In genomic region chr15:57031605-57032004, GRCh38 we compare ENCODE assay signal across 9 cellular contexts.
DNase-seq lines count a peak whose midpoint lies in the region; ATAC-seq and TF ChIP-seq lines count a peak whose summit lies in the region.
"Had no signal": no experiment of that assay in that cellular context is flagged by ENCODE, and none has a peak within 500 bp of the region (broad histone marks: within the 10 kb centered on the region; RNA-seq: fewer than 3 reads in every experiment).

No MANE protein-coding gene starts in this region.

- H3K4me3 Mint-ChIP-seq in activated naive CD8-positive, alpha-beta T cell: no peak overlapping the region
- H3K4me3 Mint-ChIP-seq in activated naive CD8-positive, alpha-beta T cell treated with anti-CD3 and anti-CD28 coated beads, Interleukin-2, amount 50 U/mL, for 24 hours: no peak overlapping the region
- H3K4me3 Mint-ChIP-seq: B cell had no signal

- no peak for DNase-seq in activated naive CD8-positive, alpha-beta T cell treated with anti-CD3 and anti-CD28 coated beads, Interleukin-2, amount 50 U/mL, for 24 hours
- DNase-seq in cardiac fibroblast (ENCODE audit: low read depth in 2 of 2): peak; percentile 69 to 72
- no peak for DNase-seq in vagina (ENCODE audit: extremely low spot score in 2 of 2)
- DNase-seq in stimulated activated CD4-positive, alpha-beta T cell treated with anti-CD3 and anti-CD28 coated beads, Interleukin-4, amount 100 ng/mL, for 4 hours: no peak
- DNase-seq in NCI-H1436 (lab: John Stamatoyannopoulos, UW): no peak

- no peaks in the 10 kb centered on the region for H3K27me3 Mint-ChIP-seq in activated naive CD8-positive, alpha-beta T cell
- H3K27me3 Mint-ChIP-seq in activated naive CD8-positive, alpha-beta T cell treated with anti-CD3 and anti-CD28 coated beads, Interleukin-2, amount 50 U/mL, for 24 hours: no peaks in the 10 kb centered on the region
- H3K27me3 Mint-ChIP-seq: B cell had no signal

- TF ChIP-seq CTCF in cardiac fibroblast (IDR thresholded peaks at IDR 0.05; ENCODE audit: low read depth, low read length): no peak
- no peak for TF ChIP-seq CTCF in vagina (IDR thresholded peaks at IDR 0.05)

- no peaks in the 10 kb centered on the region for H3K9me3 Mint-ChIP-seq in activated naive CD8-positive, alpha-beta T cell (ENCODE audit: low read depth)
- H3K9me3 Mint-ChIP-seq in activated naive CD8-positive, alpha-beta T cell treated with anti-CD3 and anti-CD28 coated beads, Interleukin-2, amount 50 U/mL, for 24 hours: peaks cover 9% of the 10 kb centered on the region

- peaks cover 61% of the 10 kb centered on the region for H3K4me1 Mint-ChIP-seq in activated naive CD8-positive, alpha-beta T cell (ENCODE audit: low read depth)
- peaks cover 37% of the 10 kb centered on the region for H3K4me1 Mint-ChIP-seq in activated naive CD8-positive, alpha-beta T cell treated with anti-CD3 and anti-CD28 coated beads, Interleukin-2, amount 50 U/mL, for 24 hours

- H3K27me3 ChIP-seq in layer of hippocampus (ENCODE audit: control insufficient read depth, insufficient read depth, low read length) (no peaks in the 10 kb centered on the region), vagina (no peaks in the 10 kb centered on the region)

- H3K4me3 ChIP-seq in cardiac fibroblast (replicated peaks in 1 of 2; ENCODE audit: low read depth in 2 of 2, low read length in 2 of 2) (no peak overlapping the region), vagina (no peak overlapping the region)

- peaks cover 25% of the 10 kb centered on the region for H3K4me1 ChIP-seq in vagina

- TF ChIP-seq POLR2A in vagina (IDR thresholded peaks at IDR 0.05): no peak

- H3K9me3 ChIP-seq in vagina: no peaks in the 10 kb centered on the region

- H3K27ac ChIP-seq in layer of hippocampus (ENCODE audit: low read depth, low read length) (peak overlapping the region; percentile 90), vagina (peak overlapping the region; percentile 23)

- no peaks in the 10 kb centered on the region for H3K36me3 ChIP-seq in vagina

- no peak for ATAC-seq in activated naive CD8-positive, alpha-beta T cell treated with anti-CD3 and anti-CD28 coated beads, Interleukin-2, amount 50 U/mL, for 24 hours
- ATAC-seq in HG03342 (IDR thresholded peaks at IDR 0.05; ENCODE audit: unreplicated experiment): no peak

- peaks cover 2% of the 10 kb centered on the region for H3K36me3 Mint-ChIP-seq in activated naive CD8-positive, alpha-beta T cell
- H3K36me3 Mint-ChIP-seq in activated naive CD8-positive, alpha-beta T cell treated with anti-CD3 and anti-CD28 coated beads, Interleukin-2, amount 50 U/mL, for 24 hours (ENCODE audit: low read depth): peaks cover 8% of the 10 kb centered on the region

- intact Hi-C loops in vagina (cut with DNase I): no loop called here

- peak overlapping the region; percentile 28 for H3K27ac Mint-ChIP-seq in activated naive CD8-positive, alpha-beta T cell
- H3K27ac Mint-ChIP-seq in activated naive CD8-positive, alpha-beta T cell treated with anti-CD3 and anti-CD28 coated beads, Interleukin-2, amount 50 U/mL, for 24 hours: no peak overlapping the region
- H3K27ac Mint-ChIP-seq: B cell had no signal

Comparison
In these comparisons a context has a peak if more than half of its experiments do, and no peak if none do; other contexts are left out.
1. DNase-seq: peak in cardiac fibroblast (2 of 2); none in activated naive CD8-positive, alpha-beta T cell treated with anti-CD3 and anti-CD28 coated beads, Interleukin-2, amount 50 U/mL, for 24 hours (single experiment), vagina (0 of 2), stimulated activated CD4-positive, alpha-beta T cell treated with anti-CD3 and anti-CD28 coated beads, Interleukin-4, amount 100 ng/mL, for 4 hours (0 of 2) and NCI-H1436 (single experiment).